In the genomic region with DNA sequence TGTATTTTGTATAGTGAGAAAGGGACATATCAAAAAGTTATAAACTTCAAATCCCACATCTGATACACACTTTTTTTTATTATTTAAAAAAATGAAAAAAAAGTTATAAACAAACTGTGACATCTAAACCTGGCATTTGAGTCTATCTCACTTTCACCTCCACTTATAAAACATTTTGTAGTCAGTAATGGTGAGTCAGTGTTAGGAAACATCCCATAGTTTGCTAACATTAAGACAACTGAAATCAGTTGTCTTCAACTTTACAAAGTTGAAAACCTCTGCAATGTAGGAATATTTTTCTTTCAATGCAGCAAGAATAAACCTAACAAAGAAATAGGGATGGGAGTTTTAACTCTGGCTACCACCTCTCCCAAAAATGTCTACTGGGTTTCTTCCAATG, we compare ENCODE assay signal across 19 cellular contexts.
"Had no signal": no experiment of that assay in that cellular context is flagged by ENCODE, and none has a peak within 500 bp of the region (broad histone marks: within the 10 kb centered on the region; RNA-seq: fewer than 3 reads in every experiment).

No MANE protein-coding gene starts in this region.

- H3K4me1 Mint-ChIP-seq: immature natural killer cell, memory B cell had no signal

- H3K4me2 ChIP-seq: hepatocyte had no signal

- H3K4me3 Mint-ChIP-seq: dendritic cell treated with granulocyte-macrophage colony-stimulating factor and Interleukin-4, amounts not matched to agents 40 ng/mL and 50 ng/mL, for 4 days; immature natural killer cell; memory B cell; naive thymus-derived CD4-positive, alpha-beta T cell had no signal

- H3K36me3 ChIP-seq: esophagus muscularis mucosa, gastroesophageal sphincter, heart left ventricle had no signal

- H3K27me3 ChIP-seq: esophagus muscularis mucosa, foreskin keratinocyte, gastroesophageal sphincter, heart left ventricle, hepatocyte, left lung had no signal

- H3K4me3 ChIP-seq: esophagus muscularis mucosa, gastroesophageal sphincter, heart left ventricle, hepatocyte, left lung, lower lobe of right lung had no signal

- H2AFZ ChIP-seq: hepatocyte had no signal

- DNase-seq: cortex of kidney; effector CD4-positive, alpha-beta T cell; effector memory CD4-positive, alpha-beta T cell; foreskin keratinocyte; heart left ventricle; hypothalamus; immature natural killer cell; left cardiac atrium; left lung; left ventricle myocardium superior; lower lobe of right lung; mesendoderm; midbrain; naive thymus-derived CD4-positive, alpha-beta T cell had no signal

- H3K4me1 ChIP-seq: esophagus muscularis mucosa, foreskin keratinocyte, gastroesophageal sphincter, heart left ventricle, left lung, lower lobe of right lung had no signal

- H3K9me3 Mint-ChIP-seq: dendritic cell treated with granulocyte-macrophage colony-stimulating factor and Interleukin-4, amounts not matched to agents 40 ng/mL and 50 ng/mL, for 4 days; immature natural killer cell; memory B cell; naive thymus-derived CD4-positive, alpha-beta T cell had no signal

- H3K27me3 Mint-ChIP-seq: memory B cell; naive thymus-derived CD4-positive, alpha-beta T cell had no signal

- H3K9me3 ChIP-seq: esophagus muscularis mucosa, gastroesophageal sphincter, heart left ventricle, left lung, lower lobe of right lung had no signal

- H3K27ac ChIP-seq: esophagus muscularis mucosa, foreskin keratinocyte, gastroesophageal sphincter, heart left ventricle, hepatocyte, left lung, lower lobe of right lung had no signal

- ATAC-seq: foreskin keratinocyte; gastroesophageal sphincter; heart left ventricle; left cardiac atrium; left lung; left ventricle myocardium superior; lower lobe of right lung; naive thymus-derived CD4-positive, alpha-beta T cell had no signal

- H3K27ac Mint-ChIP-seq: dendritic cell treated with granulocyte-macrophage colony-stimulating factor and Interleukin-4, amounts not matched to agents 40 ng/mL and 50 ng/mL, for 4 days; immature natural killer cell; memory B cell; naive thymus-derived CD4-positive, alpha-beta T cell had no signal
